ENCODE assay signal across 9 cellular contexts in genomic region chr6:29723666-29724588, GRCh38. TPM values are rescaled to one million over a fixed set of nuclear protein-coding genes. Genes with fewer than 3 reads are reported as not detected.
DNase-seq lines count a peak whose midpoint lies in the region; ATAC-seq and TF ChIP-seq lines count a peak whose summit lies in the region.
"Had no signal": no experiment of that assay in that cellular context is flagged by ENCODE, and none has a peak within 500 bp of the region (broad histone marks: within the 10 kb centered on the region; RNA-seq: fewer than 3 reads in every experiment).

No MANE protein-coding gene starts in this region.

- peak overlapping the region; percentile 96 for H3K27ac ChIP-seq in CD8-positive, alpha-beta memory T cell (ENCODE audit: low read depth, low read length)
- H3K27ac ChIP-seq in GM23248 (no peak overlapping the region), SU-DHL-6 (ENCODE audit: low read depth, low read length) (no peak overlapping the region)
- H3K27ac ChIP-seq: HL-60 had no signal

- no peak for ATAC-seq in HG03097 (IDR thresholded peaks at IDR 0.05; ENCODE audit: low FRiP score, unreplicated experiment)
- no peak for ATAC-seq in GM21381 (IDR thresholded peaks at IDR 0.05; ENCODE audit: unreplicated experiment)

- peaks cover 0 to 10% of the 10 kb centered on the region in 2 donors for H3K27me3 Mint-ChIP-seq in CD8-positive, alpha-beta memory T cell
- peaks cover 20 to 33% (median 28%) of the 10 kb centered on the region in 3 donors for H3K27me3 Mint-ChIP-seq in immature natural killer cell (ENCODE audit: low read depth in 3 of 3)

- H3K4me1 Mint-ChIP-seq in CD8-positive, alpha-beta memory T cell = peaks cover 57 to 61% (median 60%) of the 10 kb centered on the region in 3 donors
- H3K4me1 Mint-ChIP-seq in immature natural killer cell = peaks cover 67 to 73% of the 10 kb centered on the region in 2 donors

- CTCF ChIA-PET in CD8-positive, alpha-beta memory T cell (lab: Charles Lee) = no interaction called here

- H3K9ac ChIP-seq in GM23248 (0 out of 2 replicates have a peak overlapping the region, but pooled peaks have one; percentile 37), SU-DHL-6 (ENCODE audit: low read length) (peak overlapping the region; percentile 40)

- peak overlapping the region; percentile 82 for H2AFZ ChIP-seq in GM23248
- peak overlapping the region; percentile 87 for H2AFZ ChIP-seq in SU-DHL-6 (ENCODE audit: low read depth, low read length, severe bottlenecking)

- H3K27me3 ChIP-seq in CD8-positive, alpha-beta memory T cell (ENCODE audit: insufficient read depth, low read length, poor library complexity, severe bottlenecking) = no peaks in the 10 kb centered on the region
- peaks cover 10% of the 10 kb centered on the region for H3K27me3 ChIP-seq in GM23248 (replicated peaks; ENCODE audit: insufficient read depth)
- no peaks in the 10 kb centered on the region for H3K27me3 ChIP-seq in SU-DHL-6 (ENCODE audit: low read length)

- in situ Hi-C loops in GM23248 (cut with MboI) = no loop called here

- H3K9me3 Mint-ChIP-seq in CD8-positive, alpha-beta memory T cell = no peaks in the 10 kb centered on the region
- H3K9me3 Mint-ChIP-seq in immature natural killer cell = no peaks in the 10 kb centered on the region

- H3K9me2 ChIP-seq in GM23248 (ENCODE audit: insufficient read depth) (no peaks in the 10 kb centered on the region), SU-DHL-6 (replicated peaks; ENCODE audit: insufficient read depth, low read length) (no peaks in the 10 kb centered on the region)

- H3K4me1 ChIP-seq in CD8-positive, alpha-beta memory T cell (ENCODE audit: insufficient read depth, low read length) = peaks cover 53% of the 10 kb centered on the region
- no peaks in the 10 kb centered on the region for H3K4me1 ChIP-seq in GM23248 (ENCODE audit: insufficient read depth)

- H4K20me1 ChIP-seq in GM23248 (ENCODE audit: insufficient read depth) (no peaks in the 10 kb centered on the region), SU-DHL-6 (ENCODE audit: low read depth, low read length) (no peaks in the 10 kb centered on the region)

- POLR2A ChIA-PET in CD8-positive, alpha-beta memory T cell (lab: Charles Lee) = no interaction called here

- no peak for TF ChIP-seq CTCF in SU-DHL-6 (IDR thresholded peaks at IDR 0.05; ENCODE audit: insufficient read depth, low read length, poor library complexity, severe bottlenecking)

- no peaks in the 10 kb centered on the region for H3K79me2 ChIP-seq in GM23248 (ENCODE audit: insufficient read depth)
- no peaks in the 10 kb centered on the region for H3K79me2 ChIP-seq in SU-DHL-6 (ENCODE audit: insufficient read depth, low read length)

- DNase-seq in CD8-positive, alpha-beta memory T cell = peak; percentile 58 to 86 (median 73)
- DNase-seq in GM23248 (peak; percentile 47), astrocyte of the hippocampus (ENCODE audit: low read depth, low spot score) (peak; percentile 14), immature natural killer cell (peak; percentile 64 to 71 (median 70))
- peak; percentile 71 for DNase-seq in stimulated activated CD4-positive, alpha-beta T cell treated with anti-CD3 and anti-CD28 coated beads, Interleukin-1b, Interleukin-23, amount 100 ng/mL, for 48 hours

- H3K9me3 ChIP-seq in CD8-positive, alpha-beta memory T cell (ENCODE audit: low read length) = no peaks in the 10 kb centered on the region
- no peaks in the 10 kb centered on the region for H3K9me3 ChIP-seq in GM23248 (ENCODE audit: low read depth)
- H3K9me3 ChIP-seq in SU-DHL-6 (ENCODE audit: insufficient read depth, low read length) = no peaks in the 10 kb centered on the region

- WGBS in GM23248 (ENCODE audit: low coverage in 1 of 2, low lambda C conversion rate in 2 of 2, missing lambda C conversion rate in 2 of 2), 2 experiments = 6 to 7% methylated on average over 64 to 73 of the region's 76 CpGs

- H3K36me3 Mint-ChIP-seq in CD8-positive, alpha-beta memory T cell = peaks cover 21 to 61% (median 22%) of the 10 kb centered on the region in 3 donors
- H3K36me3 Mint-ChIP-seq in immature natural killer cell = peaks cover 34 to 40% (median 35%) of the 10 kb centered on the region in 3 donors

- H3K4me3 Mint-ChIP-seq in CD8-positive, alpha-beta memory T cell = peak overlapping the region; percentile 94 to 97 (median 97)
- peak overlapping the region; percentile 95 to 96 (median 95) for H3K4me3 Mint-ChIP-seq in immature natural killer cell

- H3K27ac Mint-ChIP-seq in CD8-positive, alpha-beta memory T cell = peak overlapping the region; percentile 95 to 100 (median 98)
- H3K27ac Mint-ChIP-seq in immature natural killer cell = peak overlapping the region; percentile 95 to 100 (median 99)

- H3K4me3 ChIP-seq in CD8-positive, alpha-beta memory T cell (ENCODE audit: low read length) = peak overlapping the region; percentile 97
- H3K4me3 ChIP-seq in GM23248 (peak overlapping the region; percentile 68), SU-DHL-6 (ENCODE audit: insufficient read depth, low read length, poor library complexity, severe bottlenecking) (peak overlapping the region; percentile 46)

- H3K4me2 ChIP-seq in GM23248 (ENCODE audit: unreplicated experiment) = peak overlapping the region; percentile 51
- H3K4me2 ChIP-seq in SU-DHL-6 (ENCODE audit: low read depth, low read length, poor library complexity, severe bottlenecking) = peak overlapping the region; percentile 47

- H3F3A ChIP-seq in GM23248 (ENCODE audit: insufficient read depth) (no peaks in the 10 kb centered on the region), SU-DHL-6 (ENCODE audit: insufficient read depth) (no peaks in the 10 kb centered on the region)

- peaks cover 32% of the 10 kb centered on the region for H3K36me3 ChIP-seq in CD8-positive, alpha-beta memory T cell (ENCODE audit: insufficient read depth, low read length)
- H3K36me3 ChIP-seq in GM23248 (ENCODE audit: low read depth) (no peaks in the 10 kb centered on the region), SU-DHL-6 (ENCODE audit: low read length) (no peaks in the 10 kb centered on the region)

RNA-seq across cellular contexts. Expression of gene HLA-F, which starts 0.7 kb away (rescaled TPM):
- total RNA-seq in CD8-positive, alpha-beta memory T cell = 100 to 1,000 TPM; 222 to 242 TPM
- polyA plus RNA-seq in CD8-positive, alpha-beta memory T cell = 500 TPM
- 0.13 and 0.43 TPM in 2 replicates for total RNA-seq in GM23248 (2014; rRNA removed; shearing (Covaris generic))
- polyA plus RNA-seq in GM23248 (2016; fragmentation: Nextera tagmentation; extraction: Ambion mirVana) (0.37 and 0.93 TPM in 2 replicates), immature natural killer cell (100 to 1,000 TPM; 595 to 720 (median 639) TPM)

RNA-seq across cellular contexts. Expression of gene ZFP57, which starts 43.0 kb away (rescaled TPM):
- total RNA-seq in CD8-positive, alpha-beta memory T cell = 1 to 10 TPM; 9.0 to 9.2 TPM
- 2.2 TPM for polyA plus RNA-seq in CD8-positive, alpha-beta memory T cell
- not detected in 2 replicates for total RNA-seq in GM23248 (2014; rRNA removed; shearing (Covaris generic))
- polyA plus RNA-seq in GM23248 (2016; fragmentation: Nextera tagmentation; extraction: Ambion mirVana) = not detected in 2 replicates
- polyA plus RNA-seq in immature natural killer cell = 1 to 10 TPM in 2 of 3 donors, not detected in 1; 5.2 to 9.0 TPM

Comparison
In these comparisons a context has a peak if more than half of its experiments do, and no peak if none do; other contexts are left out.
1. DNase-seq: peak in every context shown above with its lines; median percentile 73 in CD8-positive, alpha-beta memory T cell; 71 in stimulated activated CD4-positive, alpha-beta T cell treated with anti-CD3 and anti-CD28 coated beads, Interleukin-1b, Interleukin-23, amount 100 ng/mL, for 48 hours; 70 in immature natural killer cell; 47 in GM23248; 14 in astrocyte of the hippocampus.
2. H3K4me3 ChIP-seq: peak in every context shown above with its lines; median percentile 97 in CD8-positive, alpha-beta memory T cell; 68 in GM23248; 46 in SU-DHL-6.
3. RNA of gene HLA-F, which starts 0.7 kb away (polyA plus RNA-seq): 595 to 720 TPM in immature natural killer cell and 500 TPM in CD8-positive, alpha-beta memory T cell (single experiment); 0.37 to 0.93 TPM in GM23248; every median in the first group is over 100 times any median in the second.